In the genomic region with DNA sequence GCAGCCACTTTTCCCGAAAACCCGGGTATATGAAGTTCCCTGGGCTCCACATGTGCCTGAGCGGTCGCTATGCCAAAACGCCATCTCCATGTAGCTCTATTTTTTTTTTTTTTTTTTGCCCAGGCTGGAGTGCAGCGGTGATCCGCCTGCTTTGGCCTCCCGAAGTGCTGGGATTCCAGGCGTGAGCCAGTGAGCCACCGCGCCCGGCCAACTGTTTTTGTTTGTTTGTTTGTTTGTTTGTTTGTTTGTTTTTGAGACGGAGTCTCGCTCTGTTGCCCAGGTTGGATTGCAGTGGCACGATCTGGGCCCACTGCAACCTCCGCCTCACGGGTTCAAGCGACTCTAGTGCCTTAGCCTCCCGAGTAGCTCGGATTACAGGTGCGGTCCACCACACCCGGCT, we compare ENCODE assay signal across 1 cellular context.
TF ChIP-seq lines count a peak whose summit lies in the region.

No MANE protein-coding gene starts in this region.

TF ChIP-seq in IMR-90, 13 proteins besides CTCF, POLR2A, EP300 and RAD21 (continued from another document):
- TF ChIP-seq, protein P1, sequence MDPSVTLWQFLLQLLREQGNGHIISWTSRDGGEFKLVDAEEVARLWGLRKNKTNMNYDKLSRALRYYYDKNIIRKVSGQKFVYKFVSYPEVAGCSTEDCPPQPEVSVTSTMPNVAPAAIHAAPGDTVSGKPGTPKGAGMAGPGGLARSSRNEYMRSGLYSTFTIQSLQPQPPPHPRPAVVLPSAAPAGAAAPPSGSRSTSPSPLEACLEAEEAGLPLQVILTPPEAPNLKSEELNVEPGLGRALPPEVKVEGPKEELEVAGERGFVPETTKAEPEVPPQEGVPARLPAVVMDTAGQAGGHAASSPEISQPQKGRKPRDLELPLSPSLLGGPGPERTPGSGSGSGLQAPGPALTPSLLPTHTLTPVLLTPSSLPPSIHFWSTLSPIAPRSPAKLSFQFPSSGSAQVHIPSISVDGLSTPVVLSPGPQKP (IDR thresholded peaks at IDR 0.05; ENCODE audit: borderline replicate concordance, low read depth, low read length) = no peak
- TF ChIP-seq MXI1 (IDR thresholded peaks at IDR 0.05; ENCODE audit: borderline replicate concordance, low read depth, low read length) (no peak), MAZ (IDR thresholded peaks at IDR 0.05; ENCODE audit: borderline replicate concordance, low read depth, low read length) (no peak), BHLHE40 (IDR thresholded peaks at IDR 0.05; ENCODE audit: low read depth, low read length) (no peak), SMC3 (IDR thresholded peaks at IDR 0.05; ENCODE audit: low read depth, low read length) (no peak), FOS (IDR thresholded peaks at IDR 0.05; ENCODE audit: low read depth, low read length) (no peak), NFE2L2 (IDR thresholded peaks at IDR 0.05; ENCODE audit: low read depth, low read length) (no peak), RFX5 (IDR thresholded peaks at IDR 0.05; ENCODE audit: low read depth, low read length) (no peak)
